In genomic region chr9:129175825-129176633, GRCh38 we compare ENCODE assay signal across 8 cellular contexts. TPM values are rescaled to one million over a fixed set of nuclear protein-coding genes. Genes with fewer than 3 reads are reported as not detected.
DNase-seq lines count a peak whose midpoint lies in the region; ATAC-seq and TF ChIP-seq lines count a peak whose summit lies in the region.

No MANE protein-coding gene starts in this region.

- H3K4me1 Mint-ChIP-seq in activated naive CD8-positive, alpha-beta T cell treated with anti-CD3 and anti-CD28 coated beads, Interleukin-2, amount 10 ng/mL, durations not matched to agents 7 days and 5 days = peaks cover 8% of the 10 kb centered on the region

- peak overlapping the region; percentile 89 for H3K4me3 Mint-ChIP-seq in activated naive CD8-positive, alpha-beta T cell treated with anti-CD3 and anti-CD28 coated beads, Interleukin-2, amount 10 ng/mL, durations not matched to agents 7 days and 5 days

- no peaks in the 10 kb centered on the region for H3K9me3 Mint-ChIP-seq in activated naive CD8-positive, alpha-beta T cell treated with anti-CD3 and anti-CD28 coated beads, Interleukin-2, amount 10 ng/mL, durations not matched to agents 7 days and 5 days

- peaks cover 64% of the 10 kb centered on the region for H3K27me3 ChIP-seq in HUES6 (ENCODE audit: control insufficient read depth, insufficient read depth, low read length)
- H3K27me3 ChIP-seq in RWPE2 (ENCODE audit: insufficient read depth, poor library complexity, severe bottlenecking) = no peaks in the 10 kb centered on the region
- no peaks in the 10 kb centered on the region for H3K27me3 ChIP-seq in neuron (ENCODE audit: insufficient read depth, low read length)

- H3K27ac ChIP-seq in HUES6 (ENCODE audit: low read depth, low read length) (no peak overlapping the region), RWPE2 (ENCODE audit: poor library complexity, severe bottlenecking) (peak overlapping the region; percentile 95)

- H3K27me3 Mint-ChIP-seq in activated naive CD8-positive, alpha-beta T cell treated with anti-CD3 and anti-CD28 coated beads, Interleukin-2, amount 10 ng/mL, durations not matched to agents 7 days and 5 days = peaks cover 19% of the 10 kb centered on the region

- peak overlapping the region; percentile 89 for H3K27ac Mint-ChIP-seq in activated naive CD8-positive, alpha-beta T cell treated with anti-CD3 and anti-CD28 coated beads, Interleukin-2, amount 10 ng/mL, durations not matched to agents 7 days and 5 days

- H3K4me3 ChIP-seq in HUES6 (ENCODE audit: low read depth, low read length) = peak overlapping the region; percentile 54
- peak overlapping the region; percentile 71 for H3K4me3 ChIP-seq in RWPE2 (ENCODE audit: severe bottlenecking)
- H3K4me3 ChIP-seq in neuron (ENCODE audit: low read length) = peak overlapping the region; percentile 94

- H3K36me3 ChIP-seq in HUES6 (ENCODE audit: control insufficient read depth, insufficient read depth, low read length) (no peaks in the 10 kb centered on the region), RWPE2 (ENCODE audit: low read depth) (no peaks in the 10 kb centered on the region), neuron (ENCODE audit: insufficient read depth, low read length) (no peaks in the 10 kb centered on the region)

- peak overlapping the region; percentile 76 for H3K9ac ChIP-seq in HUES6 (ENCODE audit: low read length)

- POLR2A ChIA-PET in activated naive CD8-positive, alpha-beta T cell treated with anti-CD3 and anti-CD28 coated beads, Interleukin-2, amount 10 ng/mL, durations not matched to agents 7 days and 5 days (lab: Charles Lee) = interaction anchor here (1.3 to 5.2 kb wide), 8 partner anchors 35 to 450 kb away, joined by 4 to 44 read pairs (median 13); partner anchors contain the start of gene NTMT1

- no peaks in the 10 kb centered on the region for H3K9me3 ChIP-seq in HUES6 (ENCODE audit: control insufficient read depth, insufficient read depth, low read depth, low read length)
- H3K9me3 ChIP-seq in RWPE2 (ENCODE audit: severe bottlenecking) = no peaks in the 10 kb centered on the region
- no peaks in the 10 kb centered on the region for H3K9me3 ChIP-seq in neuron (ENCODE audit: low read length)

- TF ChIP-seq CTCF in RWPE2 (IDR thresholded peaks at IDR 0.05; ENCODE audit: poor library complexity, severe bottlenecking) = no peak

- H3K4me1 ChIP-seq in HUES6 (ENCODE audit: control insufficient read depth, insufficient read depth, low read length) (peaks cover 18% of the 10 kb centered on the region; the same call in 1 of the 2 replicates), RWPE2 (ENCODE audit: insufficient read depth, poor library complexity, severe bottlenecking) (peaks cover 4% of the 10 kb centered on the region), neuron (ENCODE audit: insufficient read depth, low read length) (peaks cover 41% of the 10 kb centered on the region)

- no peaks in the 10 kb centered on the region for H3K36me3 Mint-ChIP-seq in activated naive CD8-positive, alpha-beta T cell treated with anti-CD3 and anti-CD28 coated beads, Interleukin-2, amount 10 ng/mL, durations not matched to agents 7 days and 5 days

- H2AFZ ChIP-seq in neuron (ENCODE audit: low read depth, low read length) = peak overlapping the region; percentile 40

- peak; percentile 37 for ATAC-seq in RWPE2 (ENCODE audit: low read depth)
- peak; percentile 13 for ATAC-seq in activated naive CD8-positive, alpha-beta T cell treated with anti-CD3 and anti-CD28 coated beads, Interleukin-2, amount 10 ng/mL, durations not matched to agents 7 days and 5 days (ENCODE audit: low read depth)

- DNase-seq in DMS53 treated with DMSO at 0.1 percent for 48 hours (lab: John Stamatoyannopoulos, UW; ENCODE audit: unreplicated experiment) (peak; percentile 84), RWPE2 (ENCODE audit: low spot score) (peak; percentile 82), glomerular visceral epithelial cell (ENCODE audit: extremely low spot score) (peak; percentile 90), ureter (ENCODE audit: low spot score) (peak; percentile 93), NCI-H1048 (lab: John Stamatoyannopoulos, UW) (no peak)
- DNase-seq in activated naive CD8-positive, alpha-beta T cell treated with anti-CD3 and anti-CD28 coated beads, Interleukin-2, amount 10 ng/mL, durations not matched to agents 7 days and 5 days = peak; percentile 75

RNA-seq across cellular contexts. Expression of gene IER5L, which starts 2.0 kb away (rescaled TPM):
- 1 to 10 TPM; 8.6 to 8.8 TPM for total RNA-seq in activated naive CD8-positive, alpha-beta T cell treated with anti-CD3 and anti-CD28 coated beads, Interleukin-2, amount 10 ng/mL, durations not matched to agents 7 days and 5 days
- 16.0 TPM for total RNA-seq in ureter
